ENCODE assay signal across 1 cellular context in genomic region chr13:28718538-28719226, GRCh38.
A peak's percentile ranks its signal among the peaks of the same experiment; 100 is the strongest.
TF ChIP-seq lines count a peak whose summit lies in the region.

Gene SLC46A3, minus strand, starts transcription at chr13:28718970. Its CDS starts 972 bp downstream, at chr13:28717998.

TF ChIP-seq in K562, 482 proteins besides CTCF, POLR2A, EP300 and RAD21 (continued from another document and continues in another):
- peak; percentile 62 for TF ChIP-seq PBX2 (CRISPR knock-in tag; IDR thresholded peaks at IDR 0.05; ENCODE audit: low read depth)
- TF ChIP-seq PBX2 (tag; conservative IDR thresholded peaks at IDR 0.05; ENCODE audit: low read depth): peak; percentile 94
- no peak for TF ChIP-seq MCM3 (IDR thresholded peaks at IDR 0.05)
- TF ChIP-seq HINFP (tag; conservative IDR thresholded peaks at IDR 0.05; ENCODE audit: low read depth): no peak
- TF ChIP-seq SMAD4 (CRISPR knock-in tag; conservative IDR thresholded peaks at IDR 0.05): no peak
- no peak for TF ChIP-seq PTRF (tag; IDR thresholded peaks at IDR 0.05)
- peak; percentile 64; the same call in 1 of the 2 replicates for TF ChIP-seq ZBTB5 (IDR thresholded peaks at IDR 0.05)
- TF ChIP-seq ZNF134 (CRISPR knock-in tag; conservative IDR thresholded peaks at IDR 0.05): peak; percentile 72
- TF ChIP-seq HDAC3 (IDR thresholded peaks at IDR 0.05; ENCODE audit: borderline replicate concordance, partially characterized antibody): peak; percentile 60
- TF ChIP-seq ZNF23 (CRISPR knock-in tag; IDR thresholded peaks at IDR 0.05): no peak
- peak; percentile 73 for TF ChIP-seq NFYB (IDR thresholded peaks at IDR 0.05; ENCODE audit: extremely low read depth, insufficient read length)
- TF ChIP-seq, protein P1, sequence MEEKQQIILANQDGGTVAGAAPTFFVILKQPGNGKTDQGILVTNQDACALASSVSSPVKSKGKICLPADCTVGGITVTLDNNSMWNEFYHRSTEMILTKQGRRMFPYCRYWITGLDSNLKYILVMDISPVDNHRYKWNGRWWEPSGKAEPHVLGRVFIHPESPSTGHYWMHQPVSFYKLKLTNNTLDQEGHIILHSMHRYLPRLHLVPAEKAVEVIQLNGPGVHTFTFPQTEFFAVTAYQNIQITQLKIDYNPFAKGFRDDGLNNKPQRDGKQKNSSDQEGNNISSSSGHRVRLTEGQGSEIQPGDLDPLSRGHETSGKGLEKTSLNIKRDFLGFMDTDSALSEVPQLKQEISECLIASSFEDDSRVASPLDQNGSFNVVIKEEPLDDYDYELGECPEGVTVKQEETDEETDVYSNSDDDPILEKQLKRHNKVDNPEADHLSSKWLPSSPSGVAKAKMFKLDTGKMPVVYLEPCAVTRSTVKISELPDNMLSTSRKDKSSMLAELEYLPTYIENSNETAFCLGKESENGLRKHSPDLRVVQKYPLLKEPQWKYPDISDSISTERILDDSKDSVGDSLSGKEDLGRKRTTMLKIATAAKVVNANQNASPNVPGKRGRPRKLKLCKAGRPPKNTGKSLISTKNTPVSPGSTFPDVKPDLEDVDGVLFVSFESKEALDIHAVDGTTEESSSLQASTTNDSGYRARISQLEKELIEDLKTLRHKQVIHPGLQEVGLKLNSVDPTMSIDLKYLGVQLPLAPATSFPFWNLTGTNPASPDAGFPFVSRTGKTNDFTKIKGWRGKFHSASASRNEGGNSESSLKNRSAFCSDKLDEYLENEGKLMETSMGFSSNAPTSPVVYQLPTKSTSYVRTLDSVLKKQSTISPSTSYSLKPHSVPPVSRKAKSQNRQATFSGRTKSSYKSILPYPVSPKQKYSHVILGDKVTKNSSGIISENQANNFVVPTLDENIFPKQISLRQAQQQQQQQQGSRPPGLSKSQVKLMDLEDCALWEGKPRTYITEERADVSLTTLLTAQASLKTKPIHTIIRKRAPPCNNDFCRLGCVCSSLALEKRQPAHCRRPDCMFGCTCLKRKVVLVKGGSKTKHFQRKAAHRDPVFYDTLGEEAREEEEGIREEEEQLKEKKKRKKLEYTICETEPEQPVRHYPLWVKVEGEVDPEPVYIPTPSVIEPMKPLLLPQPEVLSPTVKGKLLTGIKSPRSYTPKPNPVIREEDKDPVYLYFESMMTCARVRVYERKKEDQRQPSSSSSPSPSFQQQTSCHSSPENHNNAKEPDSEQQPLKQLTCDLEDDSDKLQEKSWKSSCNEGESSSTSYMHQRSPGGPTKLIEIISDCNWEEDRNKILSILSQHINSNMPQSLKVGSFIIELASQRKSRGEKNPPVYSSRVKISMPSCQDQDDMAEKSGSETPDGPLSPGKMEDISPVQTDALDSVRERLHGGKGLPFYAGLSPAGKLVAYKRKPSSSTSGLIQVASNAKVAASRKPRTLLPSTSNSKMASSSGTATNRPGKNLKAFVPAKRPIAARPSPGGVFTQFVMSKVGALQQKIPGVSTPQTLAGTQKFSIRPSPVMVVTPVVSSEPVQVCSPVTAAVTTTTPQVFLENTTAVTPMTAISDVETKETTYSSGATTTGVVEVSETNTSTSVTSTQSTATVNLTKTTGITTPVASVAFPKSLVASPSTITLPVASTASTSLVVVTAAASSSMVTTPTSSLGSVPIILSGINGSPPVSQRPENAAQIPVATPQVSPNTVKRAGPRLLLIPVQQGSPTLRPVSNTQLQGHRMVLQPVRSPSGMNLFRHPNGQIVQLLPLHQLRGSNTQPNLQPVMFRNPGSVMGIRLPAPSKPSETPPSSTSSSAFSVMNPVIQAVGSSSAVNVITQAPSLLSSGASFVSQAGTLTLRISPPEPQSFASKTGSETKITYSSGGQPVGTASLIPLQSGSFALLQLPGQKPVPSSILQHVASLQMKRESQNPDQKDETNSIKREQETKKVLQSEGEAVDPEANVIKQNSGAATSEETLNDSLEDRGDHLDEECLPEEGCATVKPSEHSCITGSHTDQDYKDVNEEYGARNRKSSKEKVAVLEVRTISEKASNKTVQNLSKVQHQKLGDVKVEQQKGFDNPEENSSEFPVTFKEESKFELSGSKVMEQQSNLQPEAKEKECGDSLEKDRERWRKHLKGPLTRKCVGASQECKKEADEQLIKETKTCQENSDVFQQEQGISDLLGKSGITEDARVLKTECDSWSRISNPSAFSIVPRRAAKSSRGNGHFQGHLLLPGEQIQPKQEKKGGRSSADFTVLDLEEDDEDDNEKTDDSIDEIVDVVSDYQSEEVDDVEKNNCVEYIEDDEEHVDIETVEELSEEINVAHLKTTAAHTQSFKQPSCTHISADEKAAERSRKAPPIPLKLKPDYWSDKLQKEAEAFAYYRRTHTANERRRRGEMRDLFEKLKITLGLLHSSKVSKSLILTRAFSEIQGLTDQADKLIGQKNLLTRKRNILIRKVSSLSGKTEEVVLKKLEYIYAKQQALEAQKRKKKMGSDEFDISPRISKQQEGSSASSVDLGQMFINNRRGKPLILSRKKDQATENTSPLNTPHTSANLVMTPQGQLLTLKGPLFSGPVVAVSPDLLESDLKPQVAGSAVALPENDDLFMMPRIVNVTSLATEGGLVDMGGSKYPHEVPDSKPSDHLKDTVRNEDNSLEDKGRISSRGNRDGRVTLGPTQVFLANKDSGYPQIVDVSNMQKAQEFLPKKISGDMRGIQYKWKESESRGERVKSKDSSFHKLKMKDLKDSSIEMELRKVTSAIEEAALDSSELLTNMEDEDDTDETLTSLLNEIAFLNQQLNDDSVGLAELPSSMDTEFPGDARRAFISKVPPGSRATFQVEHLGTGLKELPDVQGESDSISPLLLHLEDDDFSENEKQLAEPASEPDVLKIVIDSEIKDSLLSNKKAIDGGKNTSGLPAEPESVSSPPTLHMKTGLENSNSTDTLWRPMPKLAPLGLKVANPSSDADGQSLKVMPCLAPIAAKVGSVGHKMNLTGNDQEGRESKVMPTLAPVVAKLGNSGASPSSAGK (IDR thresholded peaks at IDR 0.05): peak; percentile 79
- peak; percentile 72 for TF ChIP-seq DACH1 (IDR thresholded peaks at IDR 0.05; ENCODE audit: partially characterized antibody)
- no peak for TF ChIP-seq NCOA6 (IDR thresholded peaks at IDR 0.05)
- peak; percentile 46 for TF ChIP-seq SP2 (IDR thresholded peaks at IDR 0.05; ENCODE audit: extremely low read depth, low read depth, low read length, poor library complexity, severe bottlenecking)
- TF ChIP-seq IFI16 (CRISPR knock-in tag; IDR thresholded peaks at IDR 0.05): no peak
- peak in 1 of 2 experiments; percentile 56; a peak in 1 of 4 replicates for TF ChIP-seq RCOR1 (IDR thresholded peaks at IDR 0.05; ENCODE audit: borderline replicate concordance in 1 of 2, low read depth in 2 of 2, low read length in 2 of 2)
- TF ChIP-seq ELF1 (tag; IDR thresholded peaks at IDR 0.05): peak; percentile 45; the same call in 1 of the 2 replicates
- no peak for TF ChIP-seq RUNX1 (IDR thresholded peaks at IDR 0.05; ENCODE audit: low read depth)
- TF ChIP-seq MAZ (CRISPR knock-in tag; conservative IDR thresholded peaks at IDR 0.05 in 1 of 2, IDR thresholded peaks at IDR 0.05 in 1 of 2): peak in 1 of 2 experiments; percentile 55; a peak in 1 of 4 replicates
- peak; percentile 91 for TF ChIP-seq CXXC5 (CRISPR knock-in tag; IDR thresholded peaks at IDR 0.05)
- TF ChIP-seq LEF1 (IDR thresholded peaks at IDR 0.05): no peak
- no peak for TF ChIP-seq SREBF1 (IDR thresholded peaks at IDR 0.05; ENCODE audit: borderline replicate concordance, low read depth, low read length)
- TF ChIP-seq MBD2 (IDR thresholded peaks at IDR 0.05; ENCODE audit: borderline replicate concordance, low read depth): peak; percentile 74; the same call in 1 of the 2 replicates
- TF ChIP-seq VEZF1 (CRISPR knock-in tag; IDR thresholded peaks at IDR 0.05): no peak
- peak; percentile 79 for TF ChIP-seq ZFX (CRISPR knock-in tag; IDR thresholded peaks at IDR 0.05)
- TF ChIP-seq, protein P2, sequence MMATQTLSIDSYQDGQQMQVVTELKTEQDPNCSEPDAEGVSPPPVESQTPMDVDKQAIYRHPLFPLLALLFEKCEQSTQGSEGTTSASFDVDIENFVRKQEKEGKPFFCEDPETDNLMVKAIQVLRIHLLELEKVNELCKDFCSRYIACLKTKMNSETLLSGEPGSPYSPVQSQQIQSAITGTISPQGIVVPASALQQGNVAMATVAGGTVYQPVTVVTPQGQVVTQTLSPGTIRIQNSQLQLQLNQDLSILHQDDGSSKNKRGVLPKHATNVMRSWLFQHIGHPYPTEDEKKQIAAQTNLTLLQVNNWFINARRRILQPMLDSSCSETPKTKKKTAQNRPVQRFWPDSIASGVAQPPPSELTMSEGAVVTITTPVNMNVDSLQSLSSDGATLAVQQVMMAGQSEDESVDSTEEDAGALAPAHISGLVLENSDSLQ (IDR thresholded peaks at IDR 0.05): peak; percentile 98
- TF ChIP-seq CREM (IDR thresholded peaks at IDR 0.05; ENCODE audit: low read depth): peak; percentile 23; the same call in 1 of the 2 replicates
- no peak for TF ChIP-seq ZNF436 (CRISPR knock-in tag; IDR thresholded peaks at IDR 0.05)
- TF ChIP-seq ZNF253 (CRISPR knock-in tag; conservative IDR thresholded peaks at IDR 0.05): no peak
- 0 out of 2 replicates have a peak, but pooled peaks have one; percentile 30 for TF ChIP-seq MYC (IDR thresholded peaks at IDR 0.05; ENCODE audit: low read depth, low read length)
- TF ChIP-seq MYC (CRISPR knock-in tag; IDR thresholded peaks at IDR 0.05; ENCODE audit: borderline replicate concordance, low read depth): no peak
- no peak for TF ChIP-seq ZBTB43 (CRISPR knock-in tag; IDR thresholded peaks at IDR 0.05)
- TF ChIP-seq TFAP4 (CRISPR knock-in tag; IDR thresholded peaks at IDR 0.05; ENCODE audit: borderline replicate concordance): peak; percentile 99
- no peak for TF ChIP-seq GTF2A2 (tag; IDR thresholded peaks at IDR 0.05)
